In genomic region chr1:235986869-235987268, GRCh38 we compare ENCODE assay signal across 13 cellular contexts.
DNase-seq lines count a peak whose midpoint lies in the region; ATAC-seq, FAIRE-seq and TF ChIP-seq lines count a peak whose summit lies in the region.
"Had no signal": no experiment of that assay in that cellular context is flagged by ENCODE, and none has a peak within 500 bp of the region (broad histone marks: within the 10 kb centered on the region; RNA-seq: fewer than 3 reads in every experiment).

No MANE protein-coding gene starts in this region.

- H3K4me1 ChIP-seq in K562 (replicated peaks in 1 of 2; ENCODE audit: control insufficient read depth in 2 of 2, insufficient read depth in 2 of 2, low read length in 2 of 2): no peaks in the 10 kb centered on the region
- no peaks in the 10 kb centered on the region for H3K4me1 ChIP-seq in gastrocnemius medialis

- H2AFZ ChIP-seq in K562 (ENCODE audit: low read depth, low read length): no peak overlapping the region

- TF ChIP-seq RAD21 in K562 (CRISPR knock-in tag; conservative IDR thresholded peaks at IDR 0.05 in 1 of 2, IDR thresholded peaks at IDR 0.05 in 1 of 2): no peak

- in situ Hi-C loops in K562 (cut with MboI) (no loop called here), gastrocnemius medialis (cut with MboI; ENCODE audit: low sequenced_read_pairs in 4 of 4) (no loop called here)

- H4K20me1 ChIP-seq in K562 (replicated peaks; ENCODE audit: control insufficient read depth, insufficient read depth, low read length): no peaks in the 10 kb centered on the region; the same call in none of the 2 replicates

- CTCF ChIA-PET in K562 (lab: Yijun Ruan, JAX; ENCODE audit: low intra/inter-chr PET ratio): no interaction called here

- H3K27me3 ChIP-seq in K562 (ENCODE audit: control insufficient read depth in 2 of 2, insufficient read depth in 2 of 2, low read length in 2 of 2) (peaks cover 8 to 18% of the 10 kb centered on the region in 2 experiments; a peak in 4 of 5 replicates), gastrocnemius medialis (no peaks in the 10 kb centered on the region)
- H3K27me3 ChIP-seq: spleen had no signal

- no peak for DNase-seq in K562 (ENCODE audit: extremely low read depth in 1 of 4, low spot score in 3 of 4)
- no peak for DNase-seq in gastrocnemius medialis
- DNase-seq in activated naive CD4-positive, alpha-beta T cell treated with anti-CD3 and anti-CD28 coated beads, Interleukin-2, amount 50 U/mL, for 16 hours: no peak
- DNase-seq: activated naive CD4-positive, alpha-beta T cell treated with anti-CD3 and anti-CD28 coated beads, Interleukin-2, amount 10 ng/mL, durations not matched to agents 7 days and 5 days; caudate nucleus; CD8-positive, alpha-beta memory T cell; NCI-H2171 treated with DMSO at 0.1 percent for 48 hours; SK-N-SH; spleen had no signal

- TF ChIP-seq POLR2A in K562 (conservative IDR thresholded peaks at IDR 0.05): no peak
- TF ChIP-seq POLR2A in gastrocnemius medialis (IDR thresholded peaks at IDR 0.05): no peak

- no peak overlapping the region for H3K9ac ChIP-seq in K562 (ENCODE audit: insufficient read depth in 1 of 2, low read depth in 2 of 2, low read length in 2 of 2)
- H3K9ac ChIP-seq: SK-N-SH had no signal

- TF ChIP-seq EP300 in K562 (IDR thresholded peaks at IDR 0.05; ENCODE audit: low read length): no peak

- no peaks in the 10 kb centered on the region for H3K79me2 ChIP-seq in K562 (ENCODE audit: control insufficient read depth, insufficient read depth, low read length)

- POLR2A ChIA-PET in K562 (lab: Yijun Ruan, JAX): interaction anchor here (0.7 kb wide), 1 partner anchor 9 kb away, joined by 3 read pairs; no protein-coding TSS in a partner anchor

- H3K36me3 ChIP-seq in K562 (ENCODE audit: control insufficient read depth, insufficient read depth, low read length) (no peaks in the 10 kb centered on the region), gastrocnemius medialis (no peaks in the 10 kb centered on the region)

- no peak overlapping the region for H3K4me2 ChIP-seq in K562 (ENCODE audit: insufficient read depth, low read length)
- H3K4me2 ChIP-seq: SK-N-SH had no signal

- no peaks in the 10 kb centered on the region for H3K9me1 ChIP-seq in K562 (ENCODE audit: control insufficient read depth, insufficient read depth, low read length)

- intact Hi-C loops in K562 (cut with micrococcal nuclease): no loop called here
- intact Hi-C loops in gastrocnemius medialis (cut with DNase I; ENCODE audit: low total_unique reads): no loop called here

- peak; percentile 35 for FAIRE-seq in K562 (lab: Jason Lieb, UNC)

- 0% methylated on average over 3 of the region's 3 CpGs for WGBS in K562 (ENCODE audit: insufficient coverage, low coverage, missing lambda C conversion rate)

- H3K4me3 ChIP-seq in K562 (no peak overlapping the region), gastrocnemius medialis (no peak overlapping the region)
- H3K4me3 ChIP-seq: spleen had no signal

- TF ChIP-seq CTCF in K562 (IDR thresholded peaks at IDR 0.05 in 2 of 3, conservative IDR thresholded peaks at IDR 0.05 in 1 of 3; ENCODE audit: insufficient read depth in 2 of 3, low read depth in 1 of 3, low read length in 3 of 3) (no peak), gastrocnemius medialis (IDR thresholded peaks at IDR 0.05 in 4 of 5, conservative IDR thresholded peaks at IDR 0.05 in 1 of 5) (no peak)

- H3K9me3 ChIP-seq in K562 (replicated peaks; ENCODE audit: control insufficient read depth, insufficient read depth, low read depth, low read length) (no peaks in the 10 kb centered on the region), gastrocnemius medialis (no peaks in the 10 kb centered on the region)
- H3K9me3 ChIP-seq: SK-N-SH had no signal

- H3K27ac ChIP-seq in K562 (ENCODE audit: extremely low read depth, low read depth, low read length) (no peak overlapping the region), gastrocnemius medialis (peak overlapping the region; percentile 2 to 46 (median 33))

- peak; percentile 91 for ATAC-seq in GM19463 (IDR thresholded peaks at IDR 0.05; ENCODE audit: unreplicated experiment)
- peak; percentile 67 for ATAC-seq in HG02943 (IDR thresholded peaks at IDR 0.05; ENCODE audit: low read depth, unreplicated experiment)
- ATAC-seq in K562: no peak
- no peak for ATAC-seq in gastrocnemius medialis
- no peak for ATAC-seq in HG03045 (IDR thresholded peaks at IDR 0.05; ENCODE audit: unreplicated experiment)
- ATAC-seq in GM19351 (IDR thresholded peaks at IDR 0.05; ENCODE audit: unreplicated experiment): no peak

- BruUV-seq in K562 (replicated peaks; lab: Mats Ljungman, UMichigan): no TSS peak

TF ChIP-seq in K562, 482 proteins besides CTCF, POLR2A, EP300 and RAD21:
- TF ChIP-seq ZNF212 (CRISPR knock-in tag; IDR thresholded peaks at IDR 0.05) (no peak), PRDM10 (IDR thresholded peaks at IDR 0.05; ENCODE audit: partially characterized antibody) (no peak), ILF3 (IDR thresholded peaks at IDR 0.05; ENCODE audit: borderline replicate concordance) (no peak), MEIS2 (IDR thresholded peaks at IDR 0.05; ENCODE audit: partially characterized antibody) (no peak), TAF7 (tag; IDR thresholded peaks at IDR 0.05) (no peak), GATAD2B (IDR thresholded peaks at IDR 0.05; ENCODE audit: borderline replicate concordance) (no peak), ETV6 (IDR thresholded peaks at IDR 0.05; ENCODE audit: borderline replicate concordance in 1 of 2, low read depth in 2 of 2, low read length in 1 of 2) (no peak), ETV6 (CRISPR knock-in tag; IDR thresholded peaks at IDR 0.05; ENCODE audit: borderline replicate concordance) (no peak), KLF10 (CRISPR knock-in tag; IDR thresholded peaks at IDR 0.05) (no peak), MCM3 (IDR thresholded peaks at IDR 0.05) (no peak), RBM15 (IDR thresholded peaks at IDR 0.05; ENCODE audit: insufficient read depth, low read length) (no peak), STAG1 (CRISPR knock-in tag; IDR thresholded peaks at IDR 0.05; ENCODE audit: borderline replicate concordance) (no peak), NFYB (IDR thresholded peaks at IDR 0.05; ENCODE audit: extremely low read depth, insufficient read length) (no peak), ASH1L (IDR thresholded peaks at IDR 0.05; ENCODE audit: borderline replicate concordance, low read depth, partially characterized antibody) (no peak), HDAC6 (IDR thresholded peaks at IDR 0.05; ENCODE audit: low read depth, low read length) (no peak), ZNF175 (CRISPR knock-in tag; IDR thresholded peaks at IDR 0.05; ENCODE audit: low read depth) (no peak), U2AF1 (optimal IDR thresholded peaks at IDR 0.05; ENCODE audit: low read depth, low read length) (no peak), ZFP1 (CRISPR knock-in tag; IDR thresholded peaks at IDR 0.05) (no peak), MNT (conservative IDR thresholded peaks at IDR 0.05) (no peak), MLLT1 (IDR thresholded peaks at IDR 0.05) (no peak)

Comparison
In these comparisons a context has a peak if more than half of its experiments do, and no peak if none do; other contexts are left out.
1. ATAC-seq: peak in GM19463 (single experiment) and HG02943 (single experiment); none in K562 (single experiment), gastrocnemius medialis (0 of 2), HG03045 (single experiment) and GM19351 (single experiment).